8 cellular contexts compared by ENCODE assay signal in genomic region chr1:151458936-151459330, GRCh38.
A peak's percentile ranks its signal among the peaks of the same experiment; 100 is the strongest.
DNase-seq lines count a peak whose midpoint lies in the region; ATAC-seq and TF ChIP-seq lines count a peak whose summit lies in the region.

No MANE protein-coding gene starts in this region.

- peak overlapping the region; percentile 66 for H3K4me3 ChIP-seq in GM12864 (ENCODE audit: low read depth, low read length)

- no peak for TF ChIP-seq CTCF in GM12864 (IDR thresholded peaks at IDR 0.05; ENCODE audit: low read depth, low read length, missing control alignments)

- no peak for DNase-seq in GM12864 (ENCODE audit: low read depth)
- DNase-seq in NCI-H2196 treated with DMSO at 0.1 percent for 48 hours (lab: John Stamatoyannopoulos, UW; ENCODE audit: unreplicated experiment), result peak; percentile 49
- DNase-seq in activated CD4-positive, alpha-beta T cell treated with anti-CD3 and anti-CD28 coated beads, Interleukin-2, amount 50 U/mL, for 48 hours, result peak; percentile 39 to 53
- DNase-seq in ecto neural progenitor cell (ENCODE audit: low spot score), result peak; percentile 78
- peak; percentile 42 for DNase-seq in medulla oblongata (ENCODE audit: extremely low spot score)
- peak; percentile 27 to 30 for DNase-seq in stimulated activated CD8-positive, alpha-beta memory T cell treated with anti-CD3 and anti-CD28 coated beads, Interleukin-15, amount 100 ng/mL, for 48 hours (ENCODE audit: low read depth in 2 of 2)

- ATAC-seq in HG02759 (IDR thresholded peaks at IDR 0.05; ENCODE audit: unreplicated experiment) (peak; percentile 43), GM18870 (IDR thresholded peaks at IDR 0.05; ENCODE audit: unreplicated experiment) (no peak)
